8 cellular contexts compared by ENCODE assay signal in the genomic region with DNA sequence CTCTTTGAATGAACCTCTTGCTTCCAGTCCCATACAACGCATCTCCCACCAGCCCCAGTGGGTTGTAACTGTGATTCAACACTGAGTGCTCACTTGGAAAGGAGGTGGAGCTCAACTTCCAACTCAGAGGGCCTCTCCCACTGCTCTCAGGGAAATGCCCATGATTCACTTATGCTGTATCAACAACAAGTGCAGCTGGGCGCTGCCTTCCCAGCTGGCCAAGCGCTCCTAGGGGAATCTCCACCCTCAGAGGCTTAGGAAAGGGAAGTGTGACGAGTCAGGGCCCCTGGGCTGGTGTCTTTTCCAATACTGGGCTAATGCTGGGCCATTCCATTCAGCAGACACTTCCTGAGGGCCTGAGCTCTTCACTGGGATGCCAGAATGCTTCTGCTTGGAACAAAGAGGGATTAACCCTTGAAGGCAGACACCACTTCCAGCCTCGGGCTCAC. TPM values are rescaled to one million over a fixed set of nuclear protein-coding genes. Genes with fewer than 3 reads are reported as not detected.
DNase-seq lines count a peak whose midpoint lies in the region; ATAC-seq and TF ChIP-seq lines count a peak whose summit lies in the region.

No MANE protein-coding gene starts in this region.

- no peaks in the 10 kb centered on the region for H3K27me3 Mint-ChIP-seq in activated CD4-positive, alpha-beta T cell treated with anti-CD3 and anti-CD28 coated beads, Interleukin-2, amount 10 ng/mL, durations not matched to agents 24 days and 14 days
- peaks cover 4% of the 10 kb centered on the region for H3K27me3 Mint-ChIP-seq in activated CD4-positive, alpha-beta T cell treated with anti-CD3 and anti-CD28 coated beads, Interleukin-2, amount 10 ng/mL, durations not matched to agents 7 days and 5 days

- H3K27ac Mint-ChIP-seq in activated CD4-positive, alpha-beta T cell treated with anti-CD3 and anti-CD28 coated beads, Interleukin-2, amount 10 ng/mL, durations not matched to agents 24 days and 14 days, result peak overlapping the region; percentile 84
- no peak overlapping the region for H3K27ac Mint-ChIP-seq in activated CD4-positive, alpha-beta T cell treated with anti-CD3 and anti-CD28 coated beads, Interleukin-2, amount 10 ng/mL, durations not matched to agents 7 days and 5 days

- peak overlapping the region; percentile 45 for H3K4me3 Mint-ChIP-seq in activated CD4-positive, alpha-beta T cell treated with anti-CD3 and anti-CD28 coated beads, Interleukin-2, amount 10 ng/mL, durations not matched to agents 24 days and 14 days
- no peak overlapping the region for H3K4me3 Mint-ChIP-seq in activated CD4-positive, alpha-beta T cell treated with anti-CD3 and anti-CD28 coated beads, Interleukin-2, amount 10 ng/mL, durations not matched to agents 7 days and 5 days

- CTCF ChIA-PET in activated CD4-positive, alpha-beta T cell treated with anti-CD3 and anti-CD28 coated beads, Interleukin-2, amount 10 ng/mL, durations not matched to agents 7 days and 5 days (lab: Charles Lee), result interaction anchor here (0.8 to 1.0 kb wide), 4 partner anchors 9 to 19 kb away, joined by 3 to 5 read pairs (median 3); no protein-coding TSS in a partner anchor

- ATAC-seq in SK-N-SH treated with all-trans-retinoic acid at 6 μM for 48 hours (peak; percentile 32; the same call in 2 of the 3 replicates), GM18498 (IDR thresholded peaks at IDR 0.05; ENCODE audit: unreplicated experiment) (no peak), HG03457 (IDR thresholded peaks at IDR 0.05; ENCODE audit: unreplicated experiment) (no peak)

- H3K4me1 Mint-ChIP-seq in activated CD4-positive, alpha-beta T cell treated with anti-CD3 and anti-CD28 coated beads, Interleukin-2, amount 10 ng/mL, durations not matched to agents 24 days and 14 days, result peaks cover 53% of the 10 kb centered on the region
- peaks cover 44% of the 10 kb centered on the region for H3K4me1 Mint-ChIP-seq in activated CD4-positive, alpha-beta T cell treated with anti-CD3 and anti-CD28 coated beads, Interleukin-2, amount 10 ng/mL, durations not matched to agents 7 days and 5 days

- no peaks in the 10 kb centered on the region for H3K36me3 Mint-ChIP-seq in activated CD4-positive, alpha-beta T cell treated with anti-CD3 and anti-CD28 coated beads, Interleukin-2, amount 10 ng/mL, durations not matched to agents 24 days and 14 days (ENCODE audit: low read depth)
- no peaks in the 10 kb centered on the region for H3K36me3 Mint-ChIP-seq in activated CD4-positive, alpha-beta T cell treated with anti-CD3 and anti-CD28 coated beads, Interleukin-2, amount 10 ng/mL, durations not matched to agents 7 days and 5 days (ENCODE audit: low read depth)

- intact Hi-C loops in activated CD4-positive, alpha-beta T cell treated with anti-CD3 and anti-CD28 coated beads, Interleukin-2, amount 10 ng/mL, durations not matched to agents 24 days and 14 days (cut with micrococcal nuclease), result loop anchor here (1.0 kb wide), 1 partner anchor 13 kb away; no protein-coding TSS in a partner anchor

- peak; percentile 63 for DNase-seq in activated CD4-positive, alpha-beta T cell treated with anti-CD3 and anti-CD28 coated beads, Interleukin-2, amount 10 ng/mL, durations not matched to agents 24 days and 14 days
- DNase-seq in activated CD4-positive, alpha-beta T cell treated with anti-CD3 and anti-CD28 coated beads, Interleukin-2, amount 10 ng/mL, durations not matched to agents 7 days and 5 days, result no peak
- DNase-seq in glomerular endothelial cell (ENCODE audit: extremely low read depth, low read depth, low spot score) (peak; percentile 22), germinal center (ENCODE audit: low spot score) (no peak)
- DNase-seq in stimulated activated CD8-positive, alpha-beta memory T cell treated with anti-CD3 and anti-CD28 coated beads, Interleukin-4, amount 100 ng/mL, for 48 hours, result peak; percentile 67

- no peaks in the 10 kb centered on the region for H3K9me3 Mint-ChIP-seq in activated CD4-positive, alpha-beta T cell treated with anti-CD3 and anti-CD28 coated beads, Interleukin-2, amount 10 ng/mL, durations not matched to agents 24 days and 14 days
- no peaks in the 10 kb centered on the region for H3K9me3 Mint-ChIP-seq in activated CD4-positive, alpha-beta T cell treated with anti-CD3 and anti-CD28 coated beads, Interleukin-2, amount 10 ng/mL, durations not matched to agents 7 days and 5 days

- POLR2A ChIA-PET in activated CD4-positive, alpha-beta T cell treated with anti-CD3 and anti-CD28 coated beads, Interleukin-2, amount 10 ng/mL, durations not matched to agents 7 days and 5 days (lab: Charles Lee), result interaction anchor here (1.1 kb wide), 1 partner anchor 45 kb away, joined by 3 read pairs; no protein-coding TSS in a partner anchor

TF ChIP-seq in SK-N-SH treated with all-trans-retinoic acid at 6 μM for 48 hours, 23 proteins besides CTCF, POLR2A, EP300 and RAD21:
- TF ChIP-seq CREB5 (CRISPR knock-in tag; IDR thresholded peaks at IDR 0.05; ENCODE audit: low read depth) (no peak), ARNTL (CRISPR knock-in tag; IDR thresholded peaks at IDR 0.05; ENCODE audit: borderline replicate concordance, low read depth) (no peak), ESRRG (CRISPR knock-in tag; IDR thresholded peaks at IDR 0.05) (no peak), ZNF565 (CRISPR knock-in tag; conservative IDR thresholded peaks at IDR 0.05; ENCODE audit: low read depth) (no peak), PPARA (CRISPR knock-in tag; IDR thresholded peaks at IDR 0.05; ENCODE audit: borderline replicate concordance) (no peak), GLIS3 (CRISPR knock-in tag; IDR thresholded peaks at IDR 0.05) (no peak), OSR1 (CRISPR knock-in tag; IDR thresholded peaks at IDR 0.05) (no peak), TOX (CRISPR knock-in tag; IDR thresholded peaks at IDR 0.05; ENCODE audit: borderline replicate concordance) (no peak)
- TF ChIP-seq, protein P1, sequence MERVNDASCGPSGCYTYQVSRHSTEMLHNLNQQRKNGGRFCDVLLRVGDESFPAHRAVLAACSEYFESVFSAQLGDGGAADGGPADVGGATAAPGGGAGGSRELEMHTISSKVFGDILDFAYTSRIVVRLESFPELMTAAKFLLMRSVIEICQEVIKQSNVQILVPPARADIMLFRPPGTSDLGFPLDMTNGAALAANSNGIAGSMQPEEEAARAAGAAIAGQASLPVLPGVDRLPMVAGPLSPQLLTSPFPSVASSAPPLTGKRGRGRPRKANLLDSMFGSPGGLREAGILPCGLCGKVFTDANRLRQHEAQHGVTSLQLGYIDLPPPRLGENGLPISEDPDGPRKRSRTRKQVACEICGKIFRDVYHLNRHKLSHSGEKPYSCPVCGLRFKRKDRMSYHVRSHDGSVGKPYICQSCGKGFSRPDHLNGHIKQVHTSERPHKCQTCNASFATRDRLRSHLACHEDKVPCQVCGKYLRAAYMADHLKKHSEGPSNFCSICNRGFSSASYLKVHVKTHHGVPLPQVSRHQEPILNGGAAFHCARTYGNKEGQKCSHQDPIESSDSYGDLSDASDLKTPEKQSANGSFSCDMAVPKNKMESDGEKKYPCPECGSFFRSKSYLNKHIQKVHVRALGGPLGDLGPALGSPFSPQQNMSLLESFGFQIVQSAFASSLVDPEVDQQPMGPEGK (CRISPR knock-in tag; IDR thresholded peaks at IDR 0.05; ENCODE audit: borderline replicate concordance), result no peak
- TF ChIP-seq, protein P2, sequence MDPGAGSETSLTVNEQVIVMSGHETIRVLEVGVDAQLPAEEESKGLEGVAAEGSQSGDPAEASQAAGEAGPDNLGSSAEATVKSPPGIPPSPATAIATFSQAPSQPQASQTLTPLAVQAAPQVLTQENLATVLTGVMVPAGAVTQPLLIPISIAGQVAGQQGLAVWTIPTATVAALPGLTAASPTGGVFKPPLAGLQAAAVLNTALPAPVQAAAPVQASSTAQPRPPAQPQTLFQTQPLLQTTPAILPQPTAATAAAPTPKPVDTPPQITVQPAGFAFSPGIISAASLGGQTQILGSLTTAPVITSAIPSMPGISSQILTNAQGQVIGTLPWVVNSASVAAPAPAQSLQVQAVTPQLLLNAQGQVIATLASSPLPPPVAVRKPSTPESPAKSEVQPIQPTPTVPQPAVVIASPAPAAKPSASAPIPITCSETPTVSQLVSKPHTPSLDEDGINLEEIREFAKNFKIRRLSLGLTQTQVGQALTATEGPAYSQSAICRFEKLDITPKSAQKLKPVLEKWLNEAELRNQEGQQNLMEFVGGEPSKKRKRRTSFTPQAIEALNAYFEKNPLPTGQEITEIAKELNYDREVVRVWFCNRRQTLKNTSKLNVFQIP (CRISPR knock-in tag; IDR thresholded peaks at IDR 0.05; ENCODE audit: borderline replicate concordance, low read depth), result no peak

RNA-seq across cellular contexts. Expression of gene OCSTAMP, which starts 8.1 kb away (rescaled TPM):
- total RNA-seq in activated CD4-positive, alpha-beta T cell treated with anti-CD3 and anti-CD28 coated beads, Interleukin-2, amount 10 ng/mL, durations not matched to agents 24 days and 14 days, result 0.37 and 0.40 TPM in 2 replicates
- total RNA-seq in activated CD4-positive, alpha-beta T cell treated with anti-CD3 and anti-CD28 coated beads, Interleukin-2, amount 10 ng/mL, durations not matched to agents 7 days and 5 days, result not detected
- not detected in 2 replicates for total RNA-seq in glomerular endothelial cell

RNA-seq across cellular contexts. Expression of gene ZNF334, which starts 45.2 kb away (rescaled TPM):
- total RNA-seq in activated CD4-positive, alpha-beta T cell treated with anti-CD3 and anti-CD28 coated beads, Interleukin-2, amount 10 ng/mL, durations not matched to agents 24 days and 14 days, result 1.6 and 2.0 TPM in 2 replicates
- under 1 TPM; 0.50 to 0.71 TPM for total RNA-seq in activated CD4-positive, alpha-beta T cell treated with anti-CD3 and anti-CD28 coated beads, Interleukin-2, amount 10 ng/mL, durations not matched to agents 7 days and 5 days
- total RNA-seq in glomerular endothelial cell, result 0.73 and 1.1 TPM in 2 replicates

Comparison
In these comparisons a context has a peak if more than half of its experiments do, and no peak if none do; other contexts are left out.
1. DNase-seq: peak in activated CD4-positive, alpha-beta T cell treated with anti-CD3 and anti-CD28 coated beads, Interleukin-2, amount 10 ng/mL, durations not matched to agents 24 days and 14 days (single experiment), glomerular endothelial cell (single experiment) and stimulated activated CD8-positive, alpha-beta memory T cell treated with anti-CD3 and anti-CD28 coated beads, Interleukin-4, amount 100 ng/mL, for 48 hours (single experiment); none in activated CD4-positive, alpha-beta T cell treated with anti-CD3 and anti-CD28 coated beads, Interleukin-2, amount 10 ng/mL, durations not matched to agents 7 days and 5 days (single experiment) and germinal center (single experiment).